Comparison of ENCODE assay signal across 8 cellular contexts in the genomic region with DNA sequence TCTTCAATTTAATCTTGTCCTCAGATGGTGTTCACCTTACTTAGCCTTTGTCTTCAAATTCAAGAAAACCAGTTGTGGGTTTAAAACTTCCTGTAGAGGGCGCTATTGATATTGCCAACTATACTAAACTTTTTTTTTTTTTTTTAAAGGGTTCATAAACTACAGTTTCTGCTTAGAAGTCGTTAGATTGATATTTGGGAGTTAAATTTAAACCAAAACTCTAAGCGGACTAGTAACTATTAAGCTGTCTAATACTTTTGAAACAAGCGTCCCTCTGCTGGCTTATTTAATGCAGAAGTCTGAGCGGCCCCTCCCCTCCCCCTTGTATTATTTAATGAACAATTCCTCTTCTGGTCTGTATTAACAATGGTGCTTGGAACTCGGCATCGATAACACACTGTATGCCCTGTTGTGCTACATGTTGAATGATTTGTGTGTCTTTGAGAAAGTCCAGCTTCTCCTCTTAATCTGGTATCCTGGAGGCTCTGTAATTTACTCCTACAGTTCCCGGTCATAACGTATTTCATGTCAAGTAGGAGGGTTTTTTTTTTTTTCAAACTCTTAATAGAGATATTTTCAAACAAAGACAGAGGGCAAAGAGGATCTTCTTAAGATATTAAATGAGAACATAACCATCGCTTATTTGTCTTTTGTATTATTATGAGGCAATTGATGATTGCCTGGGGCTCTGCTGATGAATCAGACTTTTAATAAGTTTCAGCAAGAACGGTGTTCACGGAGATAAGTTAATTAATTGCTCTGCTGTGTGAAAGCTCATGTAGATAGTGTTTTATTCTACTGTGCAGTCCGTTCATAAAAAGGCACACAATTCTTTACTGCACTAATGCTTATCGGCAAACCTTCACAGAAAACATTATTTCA. TPM values are rescaled to one million over a fixed set of nuclear protein-coding genes. Genes with fewer than 3 reads are reported as not detected.
DNase-seq lines count a peak whose midpoint lies in the region; ATAC-seq and TF ChIP-seq lines count a peak whose summit lies in the region.

No MANE protein-coding gene starts in this region.

- no peaks in the 10 kb centered on the region for H3K9me2 ChIP-seq in GM23248 (ENCODE audit: insufficient read depth)

- H3F3A ChIP-seq in GM23248 (ENCODE audit: insufficient read depth), result no peaks in the 10 kb centered on the region

- no peak for ATAC-seq in GM18858 (IDR thresholded peaks at IDR 0.05; ENCODE audit: unreplicated experiment)

- no peaks in the 10 kb centered on the region for H3K9me3 Mint-ChIP-seq in activated CD4-positive, alpha-beta memory T cell treated with anti-CD3 and anti-CD28 coated beads, Interleukin-2, amount 10 ng/mL, durations not matched to agents 7 days and 5 days

- H3K79me2 ChIP-seq in GM23248 (ENCODE audit: insufficient read depth), result no peaks in the 10 kb centered on the region

- H3K4me1 ChIP-seq in GM23248 (ENCODE audit: insufficient read depth) (peaks cover 9% of the 10 kb centered on the region), subcutaneous abdominal adipose tissue (ENCODE audit: control insufficient read depth in 5 of 5, insufficient read depth in 5 of 5, low read length in 5 of 5) (peaks cover 0 to 7% (median 3%) of the 10 kb centered on the region in 5 donors)

- H3K27me3 ChIP-seq in GM23248 (replicated peaks; ENCODE audit: insufficient read depth) (no peaks in the 10 kb centered on the region), subcutaneous abdominal adipose tissue (ENCODE audit: control insufficient read depth in 5 of 5, insufficient read depth in 4 of 5, low read length in 5 of 5) (no peaks in the 10 kb centered on the region)

- H2AFZ ChIP-seq in GM23248, result peak overlapping the region; percentile 91

- CTCF ChIA-PET in AG04449 (lab: Yijun Ruan, JAX), result interaction anchor here (0.7 to 4.3 kb wide), 36 partner anchors 8 to 717 kb away, joined by 3 to 28 read pairs (median 4); partner anchors contain the start of gene CREB5
- CTCF ChIA-PET in activated CD4-positive, alpha-beta memory T cell treated with anti-CD3 and anti-CD28 coated beads, Interleukin-2, amount 10 ng/mL, durations not matched to agents 7 days and 5 days (lab: Charles Lee), result interaction anchor here (0.8 kb wide), 1 partner anchor 170 kb away, joined by 3 read pairs; no protein-coding TSS in a partner anchor

- H3K4me3 ChIP-seq in AG04449 (ENCODE audit: low read depth, low read length), result peak overlapping the region; percentile 46
- peak overlapping the region; percentile 83 for H3K4me3 ChIP-seq in GM23248
- peak overlapping the region; percentile 34 for H3K4me3 ChIP-seq in astrocyte of the spinal cord (ENCODE audit: low read depth, low read length)
- peak overlapping the region; percentile 36 to 60 (median 45) for H3K4me3 ChIP-seq in subcutaneous abdominal adipose tissue (ENCODE audit: low read depth in 1 of 5, low read length in 5 of 5)

- 4 to 5% methylated on average over 14 of the region's 14 CpGs for WGBS in GM23248 (ENCODE audit: low coverage in 1 of 2, low lambda C conversion rate in 2 of 2, missing lambda C conversion rate in 2 of 2), 2 experiments

- H3K4me2 ChIP-seq in GM23248 (ENCODE audit: unreplicated experiment), result peak overlapping the region; percentile 100

- H3K36me3 ChIP-seq in GM23248 (ENCODE audit: low read depth), result no peaks in the 10 kb centered on the region
- H3K36me3 ChIP-seq in subcutaneous abdominal adipose tissue (ENCODE audit: control insufficient read depth in 5 of 5, insufficient read depth in 5 of 5, low read length in 5 of 5), result no peaks in the 10 kb centered on the region

- no peak overlapping the region for H3K27ac Mint-ChIP-seq in activated CD4-positive, alpha-beta memory T cell treated with anti-CD3 and anti-CD28 coated beads, Interleukin-2, amount 10 ng/mL, durations not matched to agents 7 days and 5 days

- TF ChIP-seq CTCF in AG04449 (IDR thresholded peaks at IDR 0.05; ENCODE audit: insufficient read depth, low read length, missing control alignments), result peak; percentile 37
- peak; percentile 68 for TF ChIP-seq CTCF in astrocyte of the spinal cord (IDR thresholded peaks at IDR 0.05; ENCODE audit: low read depth, low read length)

- H3K27ac ChIP-seq in GM23248 (no peak overlapping the region), subcutaneous abdominal adipose tissue (ENCODE audit: low read depth, low read length) (no peak overlapping the region)

- no peaks in the 10 kb centered on the region for H3K9me3 ChIP-seq in GM23248 (ENCODE audit: low read depth)
- H3K9me3 ChIP-seq in subcutaneous abdominal adipose tissue (ENCODE audit: control insufficient read depth in 5 of 5, low read length in 5 of 5), result no peaks in the 10 kb centered on the region

- H4K20me1 ChIP-seq in GM23248 (ENCODE audit: insufficient read depth), result no peaks in the 10 kb centered on the region

- no peak for DNase-seq in AG04449 (ENCODE audit: low read depth, low spot score)
- DNase-seq in GM23248, result peak; percentile 77
- DNase-seq in NCI-H226, result peak; percentile 51
- DNase-seq in astrocyte of the spinal cord (ENCODE audit: low read depth, low spot score), result peak; percentile 85
- DNase-seq in iPS-NIHi7 (ENCODE audit: extremely low spot score), result peak; percentile 25
- DNase-seq in activated CD4-positive, alpha-beta memory T cell treated with anti-CD3 and anti-CD28 coated beads, Interleukin-2, amount 10 ng/mL, durations not matched to agents 7 days and 5 days, result no peak

- H3K36me3 Mint-ChIP-seq in activated CD4-positive, alpha-beta memory T cell treated with anti-CD3 and anti-CD28 coated beads, Interleukin-2, amount 10 ng/mL, durations not matched to agents 7 days and 5 days (ENCODE audit: low read depth), result no peaks in the 10 kb centered on the region

- POLR2A ChIA-PET in AG04449 (lab: Yijun Ruan, JAX), result interaction anchor here (0.7 kb wide), 1 partner anchor 240 kb away, joined by 3 read pairs; no protein-coding TSS in a partner anchor
- POLR2A ChIA-PET in activated CD4-positive, alpha-beta memory T cell treated with anti-CD3 and anti-CD28 coated beads, Interleukin-2, amount 10 ng/mL, durations not matched to agents 7 days and 5 days (lab: Charles Lee), result no interaction called here

- peaks cover 25% of the 10 kb centered on the region for H3K27me3 Mint-ChIP-seq in activated CD4-positive, alpha-beta memory T cell treated with anti-CD3 and anti-CD28 coated beads, Interleukin-2, amount 10 ng/mL, durations not matched to agents 7 days and 5 days

- no peaks in the 10 kb centered on the region for H3K4me1 Mint-ChIP-seq in activated CD4-positive, alpha-beta memory T cell treated with anti-CD3 and anti-CD28 coated beads, Interleukin-2, amount 10 ng/mL, durations not matched to agents 7 days and 5 days

- in situ Hi-C loops in GM23248 (cut with MboI), result loop anchor here (10.0 to 25.0 kb wide), 2 partner anchors 465 to 723 kb away; no protein-coding TSS in a partner anchor
- in situ Hi-C loops in astrocyte of the spinal cord (cut with HindIII; ENCODE audit: low sequenced_read_pairs), result no loop called here

- no peak overlapping the region for H3K4me3 Mint-ChIP-seq in activated CD4-positive, alpha-beta memory T cell treated with anti-CD3 and anti-CD28 coated beads, Interleukin-2, amount 10 ng/mL, durations not matched to agents 7 days and 5 days

- H3K9ac ChIP-seq in GM23248 (peak overlapping the region; percentile 76), subcutaneous abdominal adipose tissue (ENCODE audit: low read length in 5 of 5) (peak overlapping the region in 1 of 5 donors; percentile 17)

RNA-seq across cellular contexts. Expression of gene CREB5, which starts 22.6 kb away (rescaled TPM):
- total RNA-seq in GM23248 (2014; rRNA removed; shearing (Covaris generic)), result 13.6 and 14.8 TPM in 2 replicates
- polyA plus RNA-seq in GM23248 (2016; fragmentation: Nextera tagmentation; extraction: Ambion mirVana), result 15.2 and 19.2 TPM in 2 replicates
- not detected for total RNA-seq in activated CD4-positive, alpha-beta memory T cell treated with anti-CD3 and anti-CD28 coated beads, Interleukin-2, amount 10 ng/mL, durations not matched to agents 7 days and 5 days

Comparison
In these comparisons a context has a peak if more than half of its experiments do, and no peak if none do; other contexts are left out.
1. DNase-seq: peak in GM23248 (single experiment), NCI-H226 (single experiment), astrocyte of the spinal cord (single experiment) and iPS-NIHi7 (single experiment); none in AG04449 (single experiment) and activated CD4-positive, alpha-beta memory T cell treated with anti-CD3 and anti-CD28 coated beads, Interleukin-2, amount 10 ng/mL, durations not matched to agents 7 days and 5 days (single experiment).
2. RNA of gene CREB5, which starts 22.6 kb away (total RNA-seq): 13.6 to 14.8 TPM in GM23248; not detected in activated CD4-positive, alpha-beta memory T cell treated with anti-CD3 and anti-CD28 coated beads, Interleukin-2, amount 10 ng/mL, durations not matched to agents 7 days and 5 days; every median in the first group is over 10 times any median in the second.
3. Peak in every context shown above with its lines, with median percentiles within 50 percentile points of each other: H3K4me3 ChIP-seq.